ENCODE assay signal across 30 cellular contexts in the genomic region with DNA sequence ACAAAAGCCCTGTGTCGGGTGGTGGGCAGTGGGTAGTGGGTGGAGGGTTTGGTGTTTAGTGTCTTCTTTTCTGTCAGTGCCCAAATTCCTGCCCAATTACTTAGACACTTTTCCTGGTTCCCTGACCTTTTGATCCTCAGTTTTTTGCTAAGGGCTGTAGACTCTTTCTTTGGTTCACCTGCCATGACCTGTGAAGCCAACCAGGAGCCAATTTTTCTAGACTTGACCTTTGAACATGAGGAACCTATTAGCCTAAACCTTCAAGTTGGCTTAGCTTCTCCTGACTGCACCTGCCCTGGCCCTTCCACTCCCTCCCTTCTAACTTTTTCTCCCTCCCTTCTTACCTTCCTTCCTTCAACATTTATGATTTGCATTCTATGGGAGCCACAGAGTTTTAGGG.
"Had no signal": no experiment of that assay in that cellular context is flagged by ENCODE, and none has a peak within 500 bp of the region (broad histone marks: within the 10 kb centered on the region; RNA-seq: fewer than 3 reads in every experiment).

No MANE protein-coding gene starts in this region.

- DNase-seq: naive thymus-derived CD8-positive, alpha-beta T cell; nephron progenitor cell; nucleus accumbens; ovary; posterior cingulate gyrus; psoas muscle; right cardiac atrium; stimulated activated CD4-positive, alpha-beta T cell treated with anti-CD3 and anti-CD28 coated beads, Interleukin-15, amount 100 ng/mL, for 24 hours; stimulated activated CD4-positive, alpha-beta T cell treated with anti-CD3 and anti-CD28 coated beads, Interleukin-2, amount 100 ng/mL, for 24 hours; stimulated activated CD4-positive, alpha-beta T cell treated with anti-CD3 and anti-CD28 coated beads, Interleukin-2, amount 100 ng/mL, for 48 hours; stimulated activated CD4-positive, alpha-beta T cell treated with anti-CD3 and anti-CD28 coated beads, Interleukin-4, amount 100 ng/mL, for 24 hours; stimulated activated naive B cell treated with anti-CD40 and anti-IgM and Interleukin-4, amounts not matched to agents 10 μg/mL and 1 μg/mL and 100 μg/mL, for 72 hours; stimulated activated naive CD4-positive, alpha-beta T cell treated with Interleukin-2 at 50 U/mL for 16 hours; stomach; thyroid gland; trophoblast cell; upper lobe of left lung had no signal

- H3K4me3 Mint-ChIP-seq: naive thymus-derived CD8-positive, alpha-beta T cell; natural killer cell treated with Interleukin-12 subunit alpha and Interleukin-12 subunit beta and Interleukin-15 and Interleukin-18, amount 100 ng/mL, for 72 hours; nephron progenitor cell; neural crest cell; stimulated activated effector memory CD8-positive, alpha-beta T cell treated with anti-CD3 and anti-CD28 coated beads, Interleukin-12 subunit alpha, Interleukin-12 subunit beta, amount 100 ng/mL, for 72 hours; stimulated activated naive B cell treated with anti-CD40 and anti-IgM and Interleukin-4, amounts not matched to agents 10 μg/mL and 1 μg/mL and 100 μg/mL, for 72 hours; stimulated activated naive CD8-positive, alpha-beta T cell treated with anti-CD3 and anti-CD28 coated beads, Interleukin-15, Interleukin-2, amounts not matched to agents 100 ng/mL and 50 ng/mL, for 24 hours had no signal

- FAIRE-seq: urothelium cell line had no signal

- H3K4me3 ChIP-seq: ovary, psoas muscle, skin epidermis, stomach, thoracic aorta, thyroid gland, tibial nerve, upper lobe of left lung, vagina had no signal

- H3K27me3 ChIP-seq: neutrophil, ovary, thyroid gland, tibial nerve, upper lobe of left lung, vagina had no signal

- ATAC-seq: naive thymus-derived CD8-positive, alpha-beta T cell; natural killer cell treated with Interleukin-12 subunit alpha and Interleukin-12 subunit beta and Interleukin-15 and Interleukin-18, amount 100 ng/mL, for 72 hours; psoas muscle; right cardiac atrium; sciatic nerve; stimulated activated effector memory CD8-positive, alpha-beta T cell treated with anti-CD3 and anti-CD28 coated beads, Interleukin-12 subunit alpha, Interleukin-12 subunit beta, amount 100 ng/mL, for 72 hours; stimulated activated naive B cell treated with anti-CD40 and anti-IgM and Interleukin-4, amounts not matched to agents 10 μg/mL and 1 μg/mL and 100 μg/mL, for 72 hours had no signal

- H3K9me3 Mint-ChIP-seq: naive thymus-derived CD8-positive, alpha-beta T cell; natural killer cell treated with Interleukin-12 subunit alpha and Interleukin-12 subunit beta and Interleukin-15 and Interleukin-18, amount 100 ng/mL, for 72 hours; stimulated activated effector memory CD8-positive, alpha-beta T cell treated with anti-CD3 and anti-CD28 coated beads, Interleukin-12 subunit alpha, Interleukin-12 subunit beta, amount 100 ng/mL, for 72 hours; stimulated activated naive B cell treated with anti-CD40 and anti-IgM and Interleukin-4, amounts not matched to agents 10 μg/mL and 1 μg/mL and 100 μg/mL, for 72 hours; stimulated activated naive CD8-positive, alpha-beta T cell treated with anti-CD3 and anti-CD28 coated beads, Interleukin-15, Interleukin-2, amounts not matched to agents 100 ng/mL and 50 ng/mL, for 24 hours had no signal

- H3K36me3 Mint-ChIP-seq: naive thymus-derived CD8-positive, alpha-beta T cell; natural killer cell treated with Interleukin-12 subunit alpha and Interleukin-12 subunit beta and Interleukin-15 and Interleukin-18, amount 100 ng/mL, for 72 hours; stimulated activated effector memory CD8-positive, alpha-beta T cell treated with anti-CD3 and anti-CD28 coated beads, Interleukin-12 subunit alpha, Interleukin-12 subunit beta, amount 100 ng/mL, for 72 hours; stimulated activated naive B cell treated with anti-CD40 and anti-IgM and Interleukin-4, amounts not matched to agents 10 μg/mL and 1 μg/mL and 100 μg/mL, for 72 hours had no signal

- H3K27ac ChIP-seq: neutrophil, ovary, parathyroid adenoma, psoas muscle, skin epidermis, stomach, thoracic aorta, thyroid gland, tibial nerve, upper lobe of left lung, vagina had no signal

- H3K36me3 ChIP-seq: neutrophil, ovary, stomach, thoracic aorta, thyroid gland, tibial nerve, upper lobe of left lung, vagina had no signal

- H3K27me3 Mint-ChIP-seq: naive thymus-derived CD8-positive, alpha-beta T cell; progenitor cell of endocrine pancreas; stimulated activated naive CD8-positive, alpha-beta T cell treated with anti-CD3 and anti-CD28 coated beads, Interleukin-15, Interleukin-2, amounts not matched to agents 100 ng/mL and 50 ng/mL, for 24 hours had no signal

- H3K27ac Mint-ChIP-seq: naive thymus-derived CD8-positive, alpha-beta T cell; natural killer cell treated with Interleukin-12 subunit alpha and Interleukin-12 subunit beta and Interleukin-15 and Interleukin-18, amount 100 ng/mL, for 72 hours; nephron progenitor cell; progenitor cell of endocrine pancreas; stimulated activated effector memory CD8-positive, alpha-beta T cell treated with anti-CD3 and anti-CD28 coated beads, Interleukin-12 subunit alpha, Interleukin-12 subunit beta, amount 100 ng/mL, for 72 hours; stimulated activated naive B cell treated with anti-CD40 and anti-IgM and Interleukin-4, amounts not matched to agents 10 μg/mL and 1 μg/mL and 100 μg/mL, for 72 hours; stimulated activated naive CD8-positive, alpha-beta T cell treated with anti-CD3 and anti-CD28 coated beads, Interleukin-15, Interleukin-2, amounts not matched to agents 100 ng/mL and 50 ng/mL, for 24 hours had no signal

- H3K4me1 ChIP-seq: parathyroid adenoma, psoas muscle, stomach, thyroid gland, tibial nerve, upper lobe of left lung, vagina had no signal

- H3K4me1 Mint-ChIP-seq: stimulated activated effector memory CD8-positive, alpha-beta T cell treated with anti-CD3 and anti-CD28 coated beads, Interleukin-12 subunit alpha, Interleukin-12 subunit beta, amount 100 ng/mL, for 72 hours had no signal

- H3K9me3 ChIP-seq: neutrophil, ovary, psoas muscle, stomach, thoracic aorta, thyroid gland, tibial nerve, upper lobe of left lung, vagina had no signal
